ENCODE assay signal across 14 cellular contexts in genomic region chr18:62576858-62577512, GRCh38. TPM values are rescaled to one million over a fixed set of nuclear protein-coding genes. Genes with fewer than 3 reads are reported as not detected.
DNase-seq lines count a peak whose midpoint lies in the region; ATAC-seq and TF ChIP-seq lines count a peak whose summit lies in the region.
"Had no signal": no experiment of that assay in that cellular context is flagged by ENCODE, and none has a peak within 500 bp of the region (broad histone marks: within the 10 kb centered on the region; RNA-seq: fewer than 3 reads in every experiment).

No MANE protein-coding gene starts in this region.

- 87 to 91% (median 88%) methylated on average over 9 of the region's 9 CpGs for WGBS in psoas muscle, 3 donors

- no peak overlapping the region for H3K27ac ChIP-seq in psoas muscle
- H3K27ac ChIP-seq: neural progenitor cell had no signal

- DNase-seq in left lobe of liver (ENCODE audit: low spot score) (no peak), GDM1 (lab: John Stamatoyannopoulos, UW) (no peak), T-helper 17 cell (no peak), psoas muscle (no peak), NCI-H524 (lab: John Stamatoyannopoulos, UW) (no peak)
- DNase-seq: activated effector memory CD4-positive, alpha-beta T cell treated with anti-CD3 and anti-CD28 coated beads, Interleukin-2, amount 50 U/mL, for 16 hours; C1 segment of cervical spinal cord; NCI-H2029; stimulated activated CD4-positive, alpha-beta T cell treated with anti-CD3 and anti-CD28 coated beads, Interleukin-15, amount 100 ng/mL, for 24 hours had no signal

- no peak for TF ChIP-seq CTCF in psoas muscle (IDR thresholded peaks at IDR 0.05)

- intact Hi-C loops in psoas muscle (cut with DNase I), result no loop called here

- H3K27me3 ChIP-seq in psoas muscle (ENCODE audit: insufficient read depth in 3 of 3, low read length in 2 of 3), result no peaks in the 10 kb centered on the region
- H3K27me3 ChIP-seq: neural progenitor cell had no signal

- no peak overlapping the region for H3K4me3 Mint-ChIP-seq in T-helper 17 cell
- H3K4me3 Mint-ChIP-seq: neural progenitor cell; stimulated activated naive CD8-positive, alpha-beta T cell treated with anti-CD3 and anti-CD28 coated beads, Interleukin-15, Interleukin-2, amounts not matched to agents 100 ng/mL and 50 ng/mL, for 24 hours had no signal

- peaks cover 14% of the 10 kb centered on the region for H3K36me3 Mint-ChIP-seq in T-helper 17 cell (ENCODE audit: low read depth)

- no peaks in the 10 kb centered on the region for H3K4me1 ChIP-seq in psoas muscle

- H3K4me3 ChIP-seq in psoas muscle, result no peak overlapping the region
- H3K4me3 ChIP-seq: neural progenitor cell had no signal

- ATAC-seq in GM18502 (IDR thresholded peaks at IDR 0.05; ENCODE audit: poor library complexity, unreplicated experiment) (peak; percentile 47), GM21515 (IDR thresholded peaks at IDR 0.05; ENCODE audit: unreplicated experiment) (peak; percentile 60), HG03432 (IDR thresholded peaks at IDR 0.05; ENCODE audit: unreplicated experiment) (peak; percentile 78), left lobe of liver (peak; percentile 32), T-helper 17 cell (no peak), psoas muscle (no peak)

- H3K27me3 Mint-ChIP-seq in T-helper 17 cell, result no peaks in the 10 kb centered on the region
- H3K27me3 Mint-ChIP-seq: stimulated activated naive CD8-positive, alpha-beta T cell treated with anti-CD3 and anti-CD28 coated beads, Interleukin-15, Interleukin-2, amounts not matched to agents 100 ng/mL and 50 ng/mL, for 24 hours had no signal

- H3K27ac Mint-ChIP-seq in T-helper 17 cell, result no peak overlapping the region
- H3K27ac Mint-ChIP-seq: neural progenitor cell; stimulated activated naive CD8-positive, alpha-beta T cell treated with anti-CD3 and anti-CD28 coated beads, Interleukin-15, Interleukin-2, amounts not matched to agents 100 ng/mL and 50 ng/mL, for 24 hours had no signal

- peaks cover 10 to 80% of the 10 kb centered on the region in 2 donors for H3K36me3 ChIP-seq in psoas muscle (ENCODE audit: insufficient read depth in 1 of 2, low read depth in 1 of 2)
- H3K36me3 ChIP-seq: neural progenitor cell had no signal

- H3K4me1 Mint-ChIP-seq in T-helper 17 cell, result peaks cover 8% of the 10 kb centered on the region
- H3K4me1 Mint-ChIP-seq: neural progenitor cell had no signal

- H3K9me3 ChIP-seq in T-helper 17 cell (ENCODE audit: control insufficient read depth, low read length, poor library complexity, severe bottlenecking) (no peaks in the 10 kb centered on the region), psoas muscle (no peaks in the 10 kb centered on the region)

RNA-seq across cellular contexts. Expression of gene ZCCHC2, which starts 54.2 kb away (rescaled TPM):
- 23.9 TPM for total RNA-seq in left lobe of liver
- total RNA-seq in T-helper 17 cell, result 10 to 100 TPM; 69.3 to 71.5 TPM
- total RNA-seq in psoas muscle, result 10 to 100 TPM; 19.4 to 38.2 (median 32.1) TPM
- 10 to 100 TPM in 2 of 3 donors, 1 to 10 TPM in 1; 4.0 to 41.8 (median 15.4) TPM for polyA plus RNA-seq in psoas muscle

Comparison
In these comparisons a context has a peak if more than half of its experiments do, and no peak if none do; other contexts are left out.
1. ATAC-seq: peak in GM18502 (single experiment), GM21515 (single experiment), HG03432 (single experiment) and left lobe of liver (single experiment); none in T-helper 17 cell (single experiment) and psoas muscle (0 of 4).